10 cellular contexts compared by ENCODE assay signal in the genomic region with DNA sequence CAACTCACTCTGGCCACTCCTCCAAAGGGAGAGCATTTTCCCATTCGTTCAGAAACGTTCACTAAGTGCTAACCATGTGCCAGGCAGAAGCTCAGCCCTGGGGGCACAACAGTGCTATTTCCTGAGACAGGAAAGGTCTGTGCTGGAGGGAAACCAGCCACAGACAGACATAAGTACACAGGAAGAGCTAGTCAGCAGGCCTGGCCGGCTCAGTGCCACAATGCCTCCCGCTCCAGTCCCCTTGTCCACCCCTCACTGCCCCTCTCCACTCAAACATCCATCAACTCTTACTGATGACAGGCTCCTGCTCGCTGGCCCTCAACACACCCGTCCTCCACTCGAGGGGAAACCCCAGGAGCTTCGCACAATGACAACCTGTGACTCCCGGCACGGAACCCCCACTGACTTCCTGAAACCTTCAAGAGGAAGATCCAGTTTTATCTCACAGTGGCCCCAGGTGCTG. TPM values are rescaled to one million over a fixed set of nuclear protein-coding genes. Genes with fewer than 3 reads are reported as not detected.
DNase-seq lines count a peak whose midpoint lies in the region; ATAC-seq and TF ChIP-seq lines count a peak whose summit lies in the region.
"Had no signal": no experiment of that assay in that cellular context is flagged by ENCODE, and none has a peak within 500 bp of the region (broad histone marks: within the 10 kb centered on the region; RNA-seq: fewer than 3 reads in every experiment).

No MANE protein-coding gene starts in this region.

- no peak overlapping the region for H3K4me3 Mint-ChIP-seq in activated T-cell treated with anti-CD3 and anti-CD28 coated beads, Interleukin-2, amount 50 U/mL, for 24 hours
- H3K4me3 Mint-ChIP-seq in stimulated activated memory B cell treated with anti-CD40 and anti-IgM and Interleukin-4, amounts not matched to agents 10 μg/mL and 1 μg/mL and 100 μg/mL, for 72 hours: peak overlapping the region; percentile 18

- H3K36me3 ChIP-seq in esophagus squamous epithelium: peaks cover 0 to 40% (median 0%) of the 10 kb centered on the region in 3 donors
- H3K36me3 ChIP-seq in brain microvascular endothelial cell (replicated peaks): no peaks in the 10 kb centered on the region

- in situ Hi-C loops in brain microvascular endothelial cell (cut with HindIII; ENCODE audit: low pct_ligation_motif_present, low sequenced_read_pairs): no loop called here

- H3K27me3 Mint-ChIP-seq in activated T-cell treated with anti-CD3 and anti-CD28 coated beads, Interleukin-2, amount 50 U/mL, for 24 hours: no peaks in the 10 kb centered on the region
- no peaks in the 10 kb centered on the region for H3K27me3 Mint-ChIP-seq in stimulated activated memory B cell treated with anti-CD40 and anti-IgM and Interleukin-4, amounts not matched to agents 10 μg/mL and 1 μg/mL and 100 μg/mL, for 72 hours

- intact Hi-C loops in esophagus squamous epithelium (cut with DNase I): no loop called here

- H3K4me1 ChIP-seq in esophagus squamous epithelium: peaks cover 6 to 37% (median 29%) of the 10 kb centered on the region in 3 donors
- H3K4me1 ChIP-seq: psoas muscle had no signal

- no peaks in the 10 kb centered on the region for H3K9me3 ChIP-seq in esophagus squamous epithelium
- H3K9me3 ChIP-seq: psoas muscle had no signal

- no peak for TF ChIP-seq POLR2A in esophagus squamous epithelium (IDR thresholded peaks at IDR 0.05)

- H3K27me3 ChIP-seq in esophagus squamous epithelium (no peaks in the 10 kb centered on the region), brain microvascular endothelial cell (replicated peaks) (no peaks in the 10 kb centered on the region)

- H3K4me1 Mint-ChIP-seq in activated T-cell treated with anti-CD3 and anti-CD28 coated beads, Interleukin-2, amount 50 U/mL, for 24 hours (ENCODE audit: low read depth): peaks cover 30% of the 10 kb centered on the region
- H3K4me1 Mint-ChIP-seq in stimulated activated memory B cell treated with anti-CD40 and anti-IgM and Interleukin-4, amounts not matched to agents 10 μg/mL and 1 μg/mL and 100 μg/mL, for 72 hours: peaks cover 21% of the 10 kb centered on the region

- H3K27ac Mint-ChIP-seq in activated T-cell treated with anti-CD3 and anti-CD28 coated beads, Interleukin-2, amount 50 U/mL, for 24 hours: peak overlapping the region; percentile 77
- peak overlapping the region; percentile 92 for H3K27ac Mint-ChIP-seq in stimulated activated memory B cell treated with anti-CD40 and anti-IgM and Interleukin-4, amounts not matched to agents 10 μg/mL and 1 μg/mL and 100 μg/mL, for 72 hours

- H3K4me3 ChIP-seq in esophagus squamous epithelium (no peak overlapping the region), brain microvascular endothelial cell (ENCODE audit: low read depth, low read length) (no peak overlapping the region)
- H3K4me3 ChIP-seq: psoas muscle had no signal

- H3K27ac ChIP-seq in esophagus squamous epithelium (peak overlapping the region in 3 of 4 donors; percentile 21 to 71 (median 69)), brain microvascular endothelial cell (no peak overlapping the region)
- H3K27ac ChIP-seq: psoas muscle had no signal

- ATAC-seq in stimulated activated memory B cell treated with anti-CD40 and anti-IgM and Interleukin-4, amounts not matched to agents 10 μg/mL and 1 μg/mL and 100 μg/mL, for 72 hours: peak; percentile 81
- ATAC-seq in GM19035 (IDR thresholded peaks at IDR 0.05; ENCODE audit: unreplicated experiment): no peak

- DNase-seq in activated T-cell treated with anti-CD3 and anti-CD28 coated beads, Interleukin-2, amount 50 U/mL, for 24 hours: no peak
- DNase-seq in activated T-cell treated with anti-CD3 and anti-CD28 coated beads for 4 hours (no peak), RPMI7951 (ENCODE audit: low read depth) (peak; percentile 100), esophagus squamous epithelium (lab: John Stamatoyannopoulos, UW) (no peak), RKO (ENCODE audit: low spot score) (no peak), brain microvascular endothelial cell (no peak)
- DNase-seq: NCI-H1092 treated with DMSO at 0.1 percent for 48 hours, psoas muscle had no signal

- peaks cover 95% of the 10 kb centered on the region for H3K36me3 Mint-ChIP-seq in activated T-cell treated with anti-CD3 and anti-CD28 coated beads, Interleukin-2, amount 50 U/mL, for 24 hours (ENCODE audit: low read depth)
- H3K36me3 Mint-ChIP-seq in stimulated activated memory B cell treated with anti-CD40 and anti-IgM and Interleukin-4, amounts not matched to agents 10 μg/mL and 1 μg/mL and 100 μg/mL, for 72 hours: peaks cover 60% of the 10 kb centered on the region

- TF ChIP-seq CTCF in esophagus squamous epithelium (IDR thresholded peaks at IDR 0.05): no peak
- TF ChIP-seq CTCF in brain microvascular endothelial cell (IDR thresholded peaks at IDR 0.05; ENCODE audit: low read depth, low read length, missing control alignments): no peak

- no peaks in the 10 kb centered on the region for H3K9me3 Mint-ChIP-seq in activated T-cell treated with anti-CD3 and anti-CD28 coated beads, Interleukin-2, amount 50 U/mL, for 24 hours
- H3K9me3 Mint-ChIP-seq in stimulated activated memory B cell treated with anti-CD40 and anti-IgM and Interleukin-4, amounts not matched to agents 10 μg/mL and 1 μg/mL and 100 μg/mL, for 72 hours: peaks cover 4% of the 10 kb centered on the region

- 10 to 24% methylated on average over 3 to 10 of the region's 10 CpGs for WGBS in esophagus squamous epithelium, 2 donors

RNA-seq across cellular contexts. Expression of a gene that starts 11.3 kb away (rescaled TPM):
- 5.9 and 6.8 TPM in 2 replicates for total RNA-seq in RPMI7951 (2014; rRNA removed; shearing (Covaris generic))
- 1 to 10 TPM in 2 of 4 donors, under 1 TPM in 1, not detected in 1; 0.61 to 4.0 (median 1.3) TPM for total RNA-seq in esophagus squamous epithelium

RNA-seq across cellular contexts. Expression of a gene that starts 48.2 kb away (rescaled TPM):
- total RNA-seq in RPMI7951 (2014; rRNA removed; shearing (Covaris generic)): 44.0 and 54.3 TPM in 2 replicates
- total RNA-seq in esophagus squamous epithelium: 10 to 100 TPM; 25.7 to 44.3 (median 31.1) TPM

RNA-seq across cellular contexts. Expression of a gene that starts 48.5 kb away (rescaled TPM):
- 1.4 and 2.1 TPM in 2 replicates for total RNA-seq in RPMI7951 (2014; rRNA removed; shearing (Covaris generic))
- 1 to 10 TPM; 2.0 to 4.7 (median 2.7) TPM for total RNA-seq in esophagus squamous epithelium
